ENCODE assay signal across 1 cellular context in genomic region chr20:44326391-44327159, GRCh38.
TF ChIP-seq lines count a peak whose summit lies in the region.

No MANE protein-coding gene starts in this region.

TF ChIP-seq in HepG2, 621 proteins besides CTCF, POLR2A, EP300 and RAD21 (continued from another document):
- TF ChIP-seq ZEB1 (IDR thresholded peaks at IDR 0.05; ENCODE audit: insufficient replicate concordance, low read depth) (no peak), HNRNPK (IDR thresholded peaks at IDR 0.05; ENCODE audit: low read depth, low read length, poor library complexity, severe bottlenecking) (peak; percentile 59), ZZZ3 (CRISPR knock-in tag; IDR thresholded peaks at IDR 0.05; ENCODE audit: borderline replicate concordance) (0 out of 2 replicates have a peak, but pooled peaks have one; percentile 36), ZNF12 (CRISPR knock-in tag; IDR thresholded peaks at IDR 0.05) (no peak), KLF16 (CRISPR knock-in tag; IDR thresholded peaks at IDR 0.05) (0 out of 4 replicates have a peak, but pooled peaks of 1 of the 2 experiments have one; percentile 31), CCDC6 (CRISPR knock-in tag; IDR thresholded peaks at IDR 0.05) (no peak), PATZ1 (CRISPR knock-in tag; IDR thresholded peaks at IDR 0.05) (peak; percentile 94), HIC2 (CRISPR knock-in tag; IDR thresholded peaks at IDR 0.05; ENCODE audit: low read depth) (peak; percentile 85), ZNF564 (CRISPR knock-in tag; IDR thresholded peaks at IDR 0.05) (0 out of 2 replicates have a peak, but pooled peaks have one; percentile 58), SALL1 (CRISPR knock-in tag; IDR thresholded peaks at IDR 0.05) (peak; percentile 68), ETV5 (CRISPR knock-in tag; IDR thresholded peaks at IDR 0.05; ENCODE audit: borderline replicate concordance) (peak; percentile 13; the same call in 1 of the 2 replicates), RXRB (CRISPR knock-in tag; IDR thresholded peaks at IDR 0.05; ENCODE audit: borderline replicate concordance) (0 out of 2 replicates have a peak, but pooled peaks have one; percentile 23), YEATS4 (CRISPR knock-in tag; IDR thresholded peaks at IDR 0.05; ENCODE audit: borderline replicate concordance) (0 out of 2 replicates have a peak, but pooled peaks have one; percentile 3), ARHGAP35 (CRISPR knock-in tag; IDR thresholded peaks at IDR 0.05; ENCODE audit: borderline replicate concordance) (no peak; the same call in 1 of the 2 replicates), ZNF501 (CRISPR knock-in tag; IDR thresholded peaks at IDR 0.05) (no peak)
